Comparison of ENCODE assay signal across 30 cellular contexts in genomic region chrX:122004127-122004526, GRCh38.
"Had no signal": no experiment of that assay in that cellular context is flagged by ENCODE, and none has a peak within 500 bp of the region (broad histone marks: within the 10 kb centered on the region; RNA-seq: fewer than 3 reads in every experiment).

No MANE protein-coding gene starts in this region.

- H3K4me1 ChIP-seq: ascending aorta, breast epithelium, esophagus squamous epithelium, gastroesophageal sphincter had no signal

- H3K27ac ChIP-seq: ascending aorta, breast epithelium, cardiac muscle cell, coronary artery, dorsolateral prefrontal cortex, epithelial cell of prostate, esophagus squamous epithelium, gastroesophageal sphincter, VCaP had no signal

- H3K36me3 ChIP-seq: ascending aorta, breast epithelium, cardiac muscle cell, esophagus squamous epithelium, gastroesophageal sphincter had no signal

- H3K27me3 ChIP-seq: ascending aorta, breast epithelium, cardiac muscle cell, esophagus squamous epithelium, gastroesophageal sphincter had no signal

- H3K9me3 ChIP-seq: ascending aorta, esophagus squamous epithelium, gastroesophageal sphincter had no signal

- H3K4me3 ChIP-seq: ascending aorta, breast epithelium, cardiac muscle cell, coronary artery, dorsolateral prefrontal cortex, esophagus squamous epithelium, gastroesophageal sphincter had no signal

- ATAC-seq: activated naive CD4-positive, alpha-beta T cell treated with anti-CD3 and anti-CD28 coated beads, Interleukin-2, amount 50 U/mL, for 72 hours; activated T-cell treated with anti-CD3 and anti-CD28 coated beads, Interleukin-2, amount 50 U/mL, for 72 hours; effector memory CD8-positive, alpha-beta T cell; gastroesophageal sphincter had no signal

- DNase-seq: activated CD4-positive, alpha-beta memory T cell treated with anti-CD3 and anti-CD28 coated beads, Interleukin-2, amount 10 ng/mL, durations not matched to agents 7 days and 5 days; activated CD4-positive, alpha-beta T cell treated with anti-CD3 and anti-CD28 coated beads for 4 hours; activated CD4-positive, alpha-beta T cell treated with anti-CD3 and anti-CD28 coated beads, Interleukin-2, amount 10 ng/mL, durations not matched to agents 7 days and 5 days; activated CD4-positive, alpha-beta T cell treated with anti-CD3 and anti-CD28 coated beads, Interleukin-2, amount 50 U/mL, for 4 hours; activated CD4-positive, CD25-positive, alpha-beta regulatory T cell; activated CD4-positive, CD25-positive, alpha-beta regulatory T cell treated with anti-CD3 and anti-CD28 coated beads, Interleukin-2, amount 50 U/mL, for 72 hours; activated CD8-positive, alpha-beta memory T cell treated with anti-CD3 and anti-CD28 coated beads, Interleukin-2, amount 50 U/mL, for 48 hours; activated gamma-delta T cell; activated naive CD4-positive, alpha-beta T cell; activated naive CD4-positive, alpha-beta T cell treated with anti-CD3 and anti-CD28 coated beads, Interleukin-2, amount 10 ng/mL, durations not matched to agents 7 days and 5 days; activated naive CD8-positive, alpha-beta T cell treated with anti-CD3 and anti-CD28 coated beads, Interleukin-2, amount 10 ng/mL, durations not matched to agents 7 days and 5 days; activated T-cell treated with anti-CD3 and anti-CD28 coated beads for 4 hours; activated T-cell treated with anti-CD3 and anti-CD28 coated beads, Interleukin-2, amount 50 U/mL, for 24 hours; activated T-cell treated with anti-CD3 and anti-CD28 coated beads, Interleukin-2, amount 50 U/mL, for 72 hours; dorsolateral prefrontal cortex; effector CD4-positive, alpha-beta T cell; effector memory CD8-positive, alpha-beta T cell; esophagus squamous epithelium; foreskin melanocyte; T-helper 2 cell had no signal

- FAIRE-seq: endometrium, endothelial cell of umbilical vein had no signal
